32 cellular contexts compared by ENCODE assay signal in the genomic region with DNA sequence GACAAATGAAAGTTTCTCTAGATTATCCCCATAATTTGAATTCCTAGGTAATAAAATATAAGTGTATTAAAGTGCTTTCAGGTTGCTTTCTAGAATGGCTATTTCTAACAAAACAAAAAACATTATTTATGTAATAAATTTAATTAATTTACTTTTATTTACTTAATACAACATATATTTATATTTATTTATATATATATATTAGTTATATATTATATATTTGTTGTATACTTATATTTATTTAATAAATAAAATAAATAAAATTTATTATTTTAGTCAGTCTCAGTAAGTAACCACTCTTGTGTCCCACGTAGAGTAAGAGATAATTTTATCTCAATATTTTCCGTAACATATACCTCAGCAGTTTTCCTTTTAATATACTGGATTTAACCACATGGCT.
"Had no signal": no experiment of that assay in that cellular context is flagged by ENCODE, and none has a peak within 500 bp of the region (broad histone marks: within the 10 kb centered on the region; RNA-seq: fewer than 3 reads in every experiment).

No MANE protein-coding gene starts in this region.

- H3K4me1 Mint-ChIP-seq: activated CD4-positive, alpha-beta T cell treated with anti-CD3 and anti-CD28 coated beads for 36 hours; activated CD4-positive, alpha-beta T cell treated with anti-CD3 and anti-CD28 coated beads, Interleukin-2, amount 10 ng/mL, durations not matched to agents 7 days and 5 days had no signal

- H3K9me3 Mint-ChIP-seq: activated T-helper 1 cell treated with anti-CD3 and anti-CD28 coated beads, Interleukin-12 subunit alpha, Interleukin-12 subunit beta, Interleukin-2, Interleukin-4 antibody, amounts not matched to agents 30 ng/mL and 10 ng/mL and 1 ng/mL, durations not matched to agents 14 hours and 24 hours and 36 hours had no signal

- H3K4me3 Mint-ChIP-seq: activated CD4-positive, alpha-beta T cell treated with anti-CD3 and anti-CD28 coated beads for 36 hours; activated CD4-positive, alpha-beta T cell treated with anti-CD3 and anti-CD28 coated beads, Interleukin-2, amount 10 ng/mL, durations not matched to agents 7 days and 5 days; activated CD8-positive, alpha-beta T cell treated with anti-CD3 and anti-CD28 coated beads, Interleukin-2, amount 10 ng/mL, durations not matched to agents 7 days and 5 days; activated naive CD4-positive, alpha-beta T cell treated with anti-CD3 and anti-CD28 coated beads for 36 hours; activated T-cell treated with anti-CD3 and anti-CD28 coated beads, Interleukin-2, amount 50 U/mL, for 4 hours; activated T-helper 1 cell treated with anti-CD3 and anti-CD28 coated beads, Interleukin-12 subunit alpha, Interleukin-12 subunit beta, Interleukin-2, Interleukin-4 antibody, amounts not matched to agents 30 ng/mL and 10 ng/mL and 1 ng/mL, durations not matched to agents 14 hours and 24 hours and 36 hours had no signal

- H3K27me3 ChIP-seq: adrenal gland, body of pancreas, breast epithelium had no signal

- H3K27me3 Mint-ChIP-seq: activated CD4-positive, alpha-beta T cell treated with anti-CD3 and anti-CD28 coated beads for 36 hours; activated CD4-positive, alpha-beta T cell treated with anti-CD3 and anti-CD28 coated beads, Interleukin-2, amount 10 ng/mL, durations not matched to agents 7 days and 5 days had no signal

- H3K4me3 ChIP-seq: adrenal gland, body of pancreas, breast epithelium had no signal

- FAIRE-seq: astrocyte had no signal

- H3K9me3 ChIP-seq: adrenal gland, body of pancreas, breast epithelium had no signal

- H3K27ac Mint-ChIP-seq: activated CD4-positive, alpha-beta T cell treated with anti-CD3 and anti-CD28 coated beads for 36 hours; activated CD4-positive, alpha-beta T cell treated with anti-CD3 and anti-CD28 coated beads, Interleukin-2, amount 10 ng/mL, durations not matched to agents 7 days and 5 days; activated CD8-positive, alpha-beta T cell treated with anti-CD3 and anti-CD28 coated beads, Interleukin-2, amount 10 ng/mL, durations not matched to agents 7 days and 5 days; activated naive CD4-positive, alpha-beta T cell treated with anti-CD3 and anti-CD28 coated beads for 36 hours; activated naive CD4-positive, alpha-beta T cell treated with anti-CD3 and anti-CD28 coated beads, Interleukin-2, amount 50 U/mL, for 72 hours; activated T-helper 1 cell treated with anti-CD3 and anti-CD28 coated beads, Interleukin-12 subunit alpha, Interleukin-12 subunit beta, Interleukin-2, Interleukin-4 antibody, amounts not matched to agents 30 ng/mL and 10 ng/mL and 1 ng/mL, durations not matched to agents 14 hours and 24 hours and 36 hours had no signal

- H3K36me3 Mint-ChIP-seq: activated naive CD4-positive, alpha-beta T cell treated with anti-CD3 and anti-CD28 coated beads, Interleukin-2, amount 50 U/mL, for 72 hours had no signal

- ATAC-seq: activated CD4-positive, alpha-beta T cell treated with anti-CD3 and anti-CD28 coated beads for 36 hours; activated CD4-positive, CD25-positive, alpha-beta regulatory T cell treated with anti-CD3 and anti-CD28 coated beads, Interleukin-2, amount 50 U/mL, for 24 hours; activated CD8-positive, alpha-beta T cell treated with anti-CD3 and anti-CD28 coated beads, Interleukin-2, amount 10 ng/mL, durations not matched to agents 7 days and 5 days; activated naive CD4-positive, alpha-beta T cell treated with anti-CD3 and anti-CD28 coated beads, Interleukin-2, amount 50 U/mL, for 72 hours; activated T-cell treated with anti-CD3 and anti-CD28 coated beads, Interleukin-2, amount 50 U/mL, for 4 hours; body of pancreas; Panc1; Right ventricle myocardium inferior had no signal

- H3K27ac ChIP-seq: adrenal gland, body of pancreas, breast epithelium, RWPE1 had no signal

- DNase-seq: activated CD4-positive, alpha-beta T cell treated with anti-CD3 and anti-CD28 coated beads for 36 hours; activated CD4-positive, alpha-beta T cell treated with anti-CD3 and anti-CD28 coated beads, Interleukin-2, amount 10 ng/mL, durations not matched to agents 7 days and 5 days; activated CD4-positive, alpha-beta T cell treated with anti-CD3 and anti-CD28 coated beads, Interleukin-2, amount 50 U/mL, for 48 hours; activated CD8-positive, alpha-beta memory T cell treated with anti-CD3 and anti-CD28 coated beads, Interleukin-2, amount 50 U/mL, for 4 hours; activated CD8-positive, alpha-beta T cell treated with anti-CD3 and anti-CD28 coated beads, Interleukin-2, amount 10 ng/mL, durations not matched to agents 7 days and 5 days; activated gamma-delta T cell treated with Interleukin-2 at 50 U/mL for 16 hours; activated naive CD4-positive, alpha-beta T cell treated with anti-CD3 and anti-CD28 coated beads for 36 hours; activated T-cell treated with anti-CD3 and anti-CD28 coated beads for 4 hours; activated T-cell treated with anti-CD3 and anti-CD28 coated beads, Interleukin-2, amount 50 U/mL, for 4 hours; adrenal gland; body of pancreas; Karpas-422; KBM-7; NCI-H1105; NCI-H1417 treated with DMSO at 0.1 percent for 48 hours; NCI-H187 treated with DMSO at 0.1 percent for 48 hours; NCI-H2081 treated with DMSO at 0.1 percent for 48 hours; NCI-H226; NCI-H446 treated with DMSO at 0.1 percent for 48 hours; NCI-H524 treated with DMSO at 0.1 percent for 48 hours; SW 1271; T-helper 1 cell; T-helper 2 cell; T-helper 9 cell had no signal

- H3K36me3 ChIP-seq: adrenal gland, breast epithelium had no signal

- H3K4me1 ChIP-seq: adrenal gland, body of pancreas, breast epithelium had no signal
